12 cellular contexts compared by ENCODE assay signal in the genomic region with DNA sequence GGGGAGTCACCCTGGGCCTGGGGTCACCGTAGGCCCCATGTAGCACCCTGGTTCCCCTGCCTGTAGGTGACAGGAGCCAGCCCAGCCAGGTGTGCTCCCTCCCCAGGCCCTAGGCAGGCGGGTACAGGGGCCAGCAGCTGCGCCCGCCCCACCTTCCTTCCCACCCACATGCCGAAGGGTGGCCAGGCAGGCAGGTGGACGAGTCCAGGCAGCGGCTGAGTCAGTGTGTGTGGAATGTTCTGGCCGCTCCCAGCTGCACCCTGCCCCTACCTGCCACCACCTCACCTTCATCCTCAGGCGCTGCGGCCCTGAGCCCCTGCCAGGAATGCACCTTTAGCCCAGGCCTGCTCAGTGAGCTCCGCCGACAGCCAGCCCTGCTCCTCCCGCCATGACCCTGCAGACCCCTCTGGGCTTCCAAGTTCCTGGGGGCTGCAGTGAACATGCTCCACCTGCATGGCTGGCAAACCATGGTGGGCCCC. TPM values are rescaled to one million over a fixed set of nuclear protein-coding genes. Genes with fewer than 3 reads are reported as not detected.
DNase-seq lines count a peak whose midpoint lies in the region; ATAC-seq, FAIRE-seq and TF ChIP-seq lines count a peak whose summit lies in the region.
"Had no signal": no experiment of that assay in that cellular context is flagged by ENCODE, and none has a peak within 500 bp of the region (broad histone marks: within the 10 kb centered on the region; RNA-seq: fewer than 3 reads in every experiment).

No MANE protein-coding gene starts in this region.

- WGBS in upper lobe of left lung, 2 donors, result 75 to 79% methylated on average over 12 to 13 of the region's 13 CpGs

- peaks cover 15 to 55% (median 37%) of the 10 kb centered on the region in 4 donors for H3K4me1 ChIP-seq in upper lobe of left lung

- no peak for FAIRE-seq in frontal cortex (lab: Jason Lieb, UNC)

- intact Hi-C loops in left colon (cut with DNase I, micrococcal nuclease), result loop anchor here (5.0 to 10.0 kb wide), 3 partner anchors 142 to 321 kb away; no protein-coding TSS in a partner anchor

- peak in 2 of 4 donors; percentile 7 to 73 for TF ChIP-seq EP300 in upper lobe of left lung (IDR thresholded peaks at IDR 0.05)

- DNase-seq in NCI-H1417 (lab: John Stamatoyannopoulos, UW) (peak in 2 of 3 experiments; percentile 27 to 41), NCI-H1417 treated with DMSO at 0.1 percent for 48 hours (lab: John Stamatoyannopoulos, UW) (no peak), left colon (peak; percentile 86 to 94), upper lobe of left lung (peak; percentile 86 to 92), frontal cortex (ENCODE audit: low spot score in 2 of 2) (no peak), foreskin melanocyte (no peak)
- DNase-seq: activated CD8-positive, alpha-beta T cell treated with anti-CD3 and anti-CD28 coated beads for 36 hours; dermis blood vessel endothelial cell; NCI-H1436 treated with DMSO at 0.1 percent for 48 hours had no signal

- no peaks in the 10 kb centered on the region for H3K27me3 ChIP-seq in upper lobe of left lung

- TF ChIP-seq POLR2A in upper lobe of left lung (IDR thresholded peaks at IDR 0.05), result peak in 1 of 4 donors; percentile 39

- TF ChIP-seq CTCF in upper lobe of left lung (IDR thresholded peaks at IDR 0.05), result peak in 2 of 6 experiments; percentile 5 to 22

- H3K4me3 ChIP-seq in upper lobe of left lung, result no peak overlapping the region

- no peaks in the 10 kb centered on the region for H3K9me3 ChIP-seq in upper lobe of left lung

- H3K36me3 ChIP-seq in upper lobe of left lung, result no peaks in the 10 kb centered on the region

- peak; percentile 82 for ATAC-seq in left colon
- peak; percentile 21 to 88 for ATAC-seq in upper lobe of left lung (ENCODE audit: low FRiP score in 2 of 2)
- ATAC-seq: activated CD8-positive, alpha-beta T cell treated with anti-CD3 and anti-CD28 coated beads for 36 hours; stimulated activated memory B cell treated with anti-CD40 and anti-IgM and Interleukin-4, amounts not matched to agents 10 μg/mL and 1 μg/mL and 100 μg/mL, for 72 hours had no signal

- H3K27ac ChIP-seq in upper lobe of left lung, result peak overlapping the region; percentile 76 to 85 (median 81)
- H3K27ac ChIP-seq: 22Rv1 had no signal

RNA-seq across cellular contexts. Expression of a gene that starts 0.6 kb away (rescaled TPM):
- total RNA-seq in left colon (1 to 10 TPM in 1 of 2 donors, under 1 TPM in 1; 0.75 to 4.6 TPM), upper lobe of left lung (10 to 100 TPM in 4 of 6 donors, 1 to 10 TPM in 2; 7.4 to 31.3 (median 22.9) TPM), frontal cortex (not detected)
- total RNA-seq: activated CD8-positive, alpha-beta T cell treated with anti-CD3 and anti-CD28 coated beads for 36 hours; activated naive CD8-positive, alpha-beta T cell treated with anti-CD3 and anti-CD28 coated beads, Interleukin-2, amount 10 ng/mL, durations not matched to agents 7 days and 5 days; dermis blood vessel endothelial cell had no signal

RNA-seq across cellular contexts. Expression of a gene that starts 4.6 kb away (rescaled TPM):
- total RNA-seq in left colon (under 1 TPM in 1 of 2 donors, not detected in 1; 0.92 TPM), upper lobe of left lung (10 to 100 TPM in 5 of 6 donors, 1 to 10 TPM in 1; 7.3 to 28.3 (median 16.7) TPM), frontal cortex (not detected)
- total RNA-seq: dermis blood vessel endothelial cell had no signal

RNA-seq across cellular contexts. Expression of a gene that starts 18.7 kb away (rescaled TPM):
- total RNA-seq in left colon (10 to 100 TPM in 1 of 2 donors, 1 to 10 TPM in 1; 9.9 to 28.6 TPM), upper lobe of left lung (100 to 1,000 TPM in 2 of 6 donors, 10 to 100 TPM in 4; 29.3 to 162 (median 66.2) TPM), frontal cortex (0.82 TPM)
- total RNA-seq: dermis blood vessel endothelial cell had no signal

RNA-seq across cellular contexts. Expression of a gene that starts 57.5 kb away (rescaled TPM):
- total RNA-seq in left colon (not detected), upper lobe of left lung (not detected), frontal cortex (not detected)
- total RNA-seq: activated naive CD8-positive, alpha-beta T cell treated with anti-CD3 and anti-CD28 coated beads, Interleukin-2, amount 10 ng/mL, durations not matched to agents 7 days and 5 days; dermis blood vessel endothelial cell had no signal

Comparison
In these comparisons a context has a peak if more than half of its experiments do, and no peak if none do; other contexts are left out.
1. DNase-seq: peak in NCI-H1417 (2 of 3), left colon (2 of 2) and upper lobe of left lung (2 of 2); none in NCI-H1417 treated with DMSO at 0.1 percent for 48 hours (single experiment), frontal cortex (0 of 2) and foreskin melanocyte (single experiment).